ENCODE assay signal across 11 cellular contexts in genomic region chr2:54577944-54578667, GRCh38.
DNase-seq lines count a peak whose midpoint lies in the region; TF ChIP-seq lines count a peak whose summit lies in the region.
"Had no signal": no experiment of that assay in that cellular context is flagged by ENCODE, and none has a peak within 500 bp of the region (broad histone marks: within the 10 kb centered on the region; RNA-seq: fewer than 3 reads in every experiment).

No MANE protein-coding gene starts in this region.

- no peak for TF ChIP-seq CTCF in cardiac fibroblast (IDR thresholded peaks at IDR 0.05; ENCODE audit: low read depth, low read length)
- no peak for TF ChIP-seq CTCF in nephron (IDR thresholded peaks at IDR 0.05; ENCODE audit: unreplicated experiment in 3 of 3)

- H3K4me3 ChIP-seq in cardiac fibroblast (replicated peaks in 1 of 2; ENCODE audit: low read depth in 2 of 2, low read length in 2 of 2): no peak overlapping the region

- peaks cover 16% of the 10 kb centered on the region for H3K36me3 Mint-ChIP-seq in nephron (ENCODE audit: low read depth)

- peaks cover 82% of the 10 kb centered on the region for H3K4me1 Mint-ChIP-seq in nephron

- H3K9me3 Mint-ChIP-seq in nephron: no peaks in the 10 kb centered on the region

- DNase-seq in COR-L47 (lab: John Stamatoyannopoulos, UW) (peak; percentile 83), NCI-H146 (lab: John Stamatoyannopoulos, UW) (peak; percentile 80), cardiac fibroblast (ENCODE audit: low read depth in 2 of 2) (peak; percentile 61 to 75), NCI-H2171 treated with DMSO at 0.1 percent for 48 hours (lab: John Stamatoyannopoulos, UW) (no peak), hepatic stellate cell (ENCODE audit: low spot score) (no peak), NCI-H128 (lab: John Stamatoyannopoulos, UW; ENCODE audit: unreplicated experiment) (no peak), DMS53 (lab: John Stamatoyannopoulos, UW) (no peak)
- DNase-seq: EL; mesenchymal stem cell; stimulated activated CD4-positive, alpha-beta T cell treated with anti-CD3 and anti-CD28 coated beads, Interleukin-15, amount 100 ng/mL, for 24 hours had no signal

- H3K4me3 Mint-ChIP-seq in nephron: peak overlapping the region in 2 of 3 experiments; percentile 8 to 19

- peak overlapping the region; percentile 62 to 90 (median 78) for H3K27ac Mint-ChIP-seq in nephron

- no peaks in the 10 kb centered on the region for H3K27me3 Mint-ChIP-seq in nephron (ENCODE audit: low read depth)

Comparison
In these comparisons a context has a peak if more than half of its experiments do, and no peak if none do; other contexts are left out.
1. DNase-seq: peak in COR-L47 (single experiment), NCI-H146 (single experiment) and cardiac fibroblast (2 of 2); none in NCI-H2171 treated with DMSO at 0.1 percent for 48 hours (single experiment), hepatic stellate cell (single experiment), NCI-H128 (single experiment) and DMS53 (single experiment).